14 cellular contexts compared by ENCODE assay signal in the genomic region with DNA sequence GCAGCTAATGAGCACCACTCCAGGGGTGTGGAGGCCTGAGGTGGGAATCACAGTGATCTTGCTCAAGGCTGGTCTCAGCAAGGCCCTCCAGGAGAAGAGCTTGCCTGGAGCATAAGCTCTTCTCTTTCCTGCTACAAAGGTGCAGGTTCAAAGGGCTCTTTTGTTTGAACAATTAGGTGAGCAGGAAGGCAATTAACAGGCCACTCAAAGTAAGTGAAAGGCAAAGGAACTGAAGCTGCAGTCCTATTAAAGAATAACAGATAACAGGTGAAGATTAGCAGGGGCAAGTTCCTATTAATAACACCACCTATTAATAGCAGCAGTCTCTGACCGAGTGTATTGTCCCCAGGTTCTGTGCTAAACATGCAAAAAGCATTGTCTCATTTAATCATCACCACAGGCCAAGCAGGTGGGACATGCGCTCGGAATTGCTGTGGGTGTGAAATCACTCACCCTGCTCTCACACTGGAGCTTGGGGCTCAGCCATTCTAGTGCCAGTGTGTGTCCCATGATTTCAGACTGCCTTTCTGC.
DNase-seq lines count a peak whose midpoint lies in the region; ATAC-seq, FAIRE-seq and TF ChIP-seq lines count a peak whose summit lies in the region.
"Had no signal": no experiment of that assay in that cellular context is flagged by ENCODE, and none has a peak within 500 bp of the region (broad histone marks: within the 10 kb centered on the region; RNA-seq: fewer than 3 reads in every experiment).

No MANE protein-coding gene starts in this region.

- peak; percentile 19 for FAIRE-seq in small intestine (lab: Jason Lieb, UNC)
- FAIRE-seq in GM12892 (lab: Jason Lieb, UNC), result no peak
- FAIRE-seq: islet of Langerhans had no signal

- H3K36me3 ChIP-seq in Peyer's patch (no peaks in the 10 kb centered on the region), small intestine (ENCODE audit: control insufficient read depth in 2 of 2, insufficient read depth in 2 of 2, low read length in 2 of 2) (no peaks in the 10 kb centered on the region)

- DNase-seq in Peyer's patch, result peak in 1 of 3 donors; percentile 39
- DNase-seq in small intestine, result peak; percentile 97
- DNase-seq in D341Med (ENCODE audit: low spot score), result no peak
- DNase-seq in GM12892 (ENCODE audit: insufficient read length), result no peak
- DNase-seq in activated effector memory CD4-positive, alpha-beta T cell treated with anti-CD3 and anti-CD28 coated beads, Interleukin-2, amount 50 U/mL, for 16 hours, result no peak
- DNase-seq in occipital lobe (lab: John Stamatoyannopoulos, UW), result no peak
- DNase-seq: GF-D8; NCI-H187 treated with DMSO at 0.1 percent for 48 hours; stimulated activated naive CD4-positive, alpha-beta T cell; T-helper 9 cell had no signal

- ATAC-seq in GM19452 (IDR thresholded peaks at IDR 0.05; ENCODE audit: unreplicated experiment), result peak; percentile 83
- ATAC-seq in HG03066 (IDR thresholded peaks at IDR 0.05; ENCODE audit: low read depth, unreplicated experiment), result peak; percentile 86
- ATAC-seq: activated naive CD4-positive, alpha-beta T cell treated with anti-CD3 and anti-CD28 coated beads, Interleukin-2, amount 50 U/mL, for 72 hours had no signal

- H3K27me3 ChIP-seq in Peyer's patch (no peaks in the 10 kb centered on the region), small intestine (ENCODE audit: control insufficient read depth in 2 of 2, insufficient read depth in 2 of 2, low read length in 2 of 2) (no peaks in the 10 kb centered on the region)

- WGBS in small intestine, 3 donors, result 17 to 57% (median 32%) methylated on average over 3 of the region's 3 CpGs

- H3K4me1 ChIP-seq in Peyer's patch (peaks cover 0 to 43% (median 7%) of the 10 kb centered on the region in 4 donors), small intestine (ENCODE audit: control insufficient read depth in 2 of 2, insufficient read depth in 1 of 2, low read depth in 1 of 2, low read length in 1 of 2) (peaks cover 11 to 13% of the 10 kb centered on the region in 2 donors)

- H3K9me3 ChIP-seq in Peyer's patch (no peaks in the 10 kb centered on the region), small intestine (ENCODE audit: control insufficient read depth, low read depth) (no peaks in the 10 kb centered on the region)

- TF ChIP-seq CTCF in Peyer's patch (IDR thresholded peaks at IDR 0.05), result no peak

- no peak overlapping the region for H3K4me3 ChIP-seq in Peyer's patch
- no peak overlapping the region for H3K4me3 ChIP-seq in small intestine (ENCODE audit: low read depth in 1 of 2, low read length in 2 of 2)

- H3K27ac ChIP-seq in Peyer's patch (peak overlapping the region in 3 of 4 donors; percentile 27 to 82 (median 71)), small intestine (ENCODE audit: low read depth in 1 of 2, low read length in 1 of 2) (peak overlapping the region; percentile 75 to 89)

- TF ChIP-seq POLR2A in Peyer's patch (IDR thresholded peaks at IDR 0.05) (no peak), GM12892 (IDR thresholded peaks at IDR 0.05; ENCODE audit: low read depth, low read length) (no peak)
